In the genomic region with DNA sequence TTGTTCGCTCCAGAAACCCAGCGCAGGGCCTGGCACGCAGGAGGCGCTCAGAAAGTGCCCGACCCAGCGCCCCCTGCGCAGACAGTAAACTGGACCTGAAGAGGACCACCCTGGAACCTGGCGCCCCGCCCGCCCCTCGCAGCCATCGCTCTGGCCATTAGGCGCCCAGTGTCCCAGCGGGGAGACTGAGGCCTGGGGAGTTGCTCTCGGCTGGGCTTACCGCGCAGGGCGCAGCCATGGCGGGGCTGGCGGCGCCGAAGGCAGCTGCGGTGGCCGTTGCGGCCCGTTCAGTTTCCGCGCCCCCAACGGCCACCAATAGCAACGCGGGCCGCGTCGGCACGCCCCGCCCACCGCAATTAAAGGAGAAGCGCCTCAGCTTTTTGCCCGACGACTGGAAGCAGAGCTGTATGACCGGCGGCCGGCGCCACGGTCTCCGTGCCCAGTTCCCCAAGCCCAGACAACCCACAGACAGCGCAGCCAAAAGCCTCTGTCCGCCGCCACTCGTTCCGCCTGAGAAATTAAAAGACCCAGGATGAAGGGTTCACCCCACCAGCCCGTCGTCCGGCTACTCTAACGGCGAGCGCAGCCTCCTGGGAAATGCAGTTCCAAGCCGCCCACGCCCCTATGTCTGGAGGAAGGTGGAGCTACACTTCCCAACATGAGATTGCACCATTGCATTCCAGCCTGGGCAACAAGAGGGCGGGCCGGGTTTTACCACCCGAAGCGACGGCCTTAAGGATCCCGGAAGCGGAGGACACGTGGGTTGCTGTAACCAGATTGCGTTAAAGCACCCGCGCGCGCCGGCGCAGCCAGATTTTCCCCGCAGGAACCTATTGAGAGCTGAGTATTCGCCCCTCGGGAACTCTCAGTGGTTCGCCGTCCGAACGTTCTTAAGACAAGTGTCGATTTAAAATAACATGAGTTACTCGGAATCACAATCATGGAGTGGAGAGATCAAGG, we compare ENCODE assay signal across 8 cellular contexts. TPM values are rescaled to one million over a fixed set of nuclear protein-coding genes. Genes with fewer than 3 reads are reported as not detected.
DNase-seq lines count a peak whose midpoint lies in the region; ATAC-seq, FAIRE-seq and TF ChIP-seq lines count a peak whose summit lies in the region.

A gene (minus strand): TSS at position 289 of the 960 bp plus-strand sequence. CDS start 51 bp downstream, at position 238.

- peaks cover 4% of the 10 kb centered on the region for H3K36me3 Mint-ChIP-seq in activated T-helper 2 cell treated with anti-CD3 and anti-CD28 coated beads, Interferon-gamma antibody, Interleukin-2, Interleukin-4, amounts not matched to agents 10 μg/mL and 5 μg/mL and 100 μg/mL, durations not matched to agents 14 hours and 24 hours and 36 hours (ENCODE audit: low read depth)
- H3K36me3 Mint-ChIP-seq in naive thymus-derived CD8-positive, alpha-beta T cell: no peaks in the 10 kb centered on the region
- peaks cover 0 to under 1% of the 10 kb centered on the region in 2 donors for H3K36me3 Mint-ChIP-seq in stimulated activated naive B cell treated with anti-CD40 and anti-IgM and Interleukin-4, amounts not matched to agents 10 μg/mL and 1 μg/mL and 100 μg/mL, for 72 hours

- no peaks in the 10 kb centered on the region for H3K27me3 ChIP-seq in fibroblast of lung (ENCODE audit: control insufficient read depth, insufficient read depth, low read length)

- H4K20me1 ChIP-seq in fibroblast of lung (ENCODE audit: control insufficient read depth, extremely low read depth, insufficient read depth, low read length): no peaks in the 10 kb centered on the region

- peak within 1 kb of the TSS; percentile 92 for H3K27ac Mint-ChIP-seq in activated T-helper 2 cell treated with anti-CD3 and anti-CD28 coated beads, Interferon-gamma antibody, Interleukin-2, Interleukin-4, amounts not matched to agents 10 μg/mL and 5 μg/mL and 100 μg/mL, durations not matched to agents 14 hours and 24 hours and 36 hours
- H3K27ac Mint-ChIP-seq in naive thymus-derived CD8-positive, alpha-beta T cell: peak within 1 kb of the TSS; percentile 91 to 99 (median 96)
- H3K27ac Mint-ChIP-seq in stimulated activated naive B cell treated with anti-CD40 and anti-IgM and Interleukin-4, amounts not matched to agents 10 μg/mL and 1 μg/mL and 100 μg/mL, for 72 hours: peak within 1 kb of the TSS; percentile 98

- H3K4me2 ChIP-seq in fibroblast of lung (ENCODE audit: extremely low read depth, insufficient read depth, low read length): peak within 1 kb of the TSS; percentile 94

- peak within 1 kb of the TSS; percentile 93 for H3K27ac ChIP-seq in fibroblast of lung (ENCODE audit: insufficient read depth, low read length)

- DNase-seq in EL (peak; percentile 99), H54 (ENCODE audit: insufficient read length, low spot score) (peak; percentile 93), LoVo (ENCODE audit: low spot score) (peak; percentile 94), fibroblast of lung (ENCODE audit: low read depth in 2 of 2) (peak; percentile 97 to 99)
- DNase-seq in activated T-helper 2 cell treated with anti-CD3 and anti-CD28 coated beads, Interferon-gamma antibody, Interleukin-2, Interleukin-4, amounts not matched to agents 10 μg/mL and 5 μg/mL and 100 μg/mL, durations not matched to agents 14 hours and 24 hours and 36 hours (ENCODE audit: low spot score): peak; percentile 88
- DNase-seq in naive thymus-derived CD8-positive, alpha-beta T cell: peak; percentile 70 to 87 (median 80)
- peak; percentile 85 for DNase-seq in stimulated activated naive B cell treated with anti-CD40 and anti-IgM and Interleukin-4, amounts not matched to agents 10 μg/mL and 1 μg/mL and 100 μg/mL, for 72 hours

- H2AFZ ChIP-seq in fibroblast of lung (ENCODE audit: low read length): peak within 1 kb of the TSS; percentile 93

- H3K4me3 ChIP-seq in fibroblast of lung (replicated peaks in 1 of 4; ENCODE audit: control extremely low read depth in 1 of 4, insufficient read depth in 1 of 4, low read depth in 3 of 4, low read length in 4 of 4): peak within 1 kb of the TSS; percentile 79 to 94 (median 84)

- H3K9me3 Mint-ChIP-seq in activated T-helper 2 cell treated with anti-CD3 and anti-CD28 coated beads, Interferon-gamma antibody, Interleukin-2, Interleukin-4, amounts not matched to agents 10 μg/mL and 5 μg/mL and 100 μg/mL, durations not matched to agents 14 hours and 24 hours and 36 hours: no peaks in the 10 kb centered on the region
- no peaks in the 10 kb centered on the region for H3K9me3 Mint-ChIP-seq in naive thymus-derived CD8-positive, alpha-beta T cell
- no peaks in the 10 kb centered on the region for H3K9me3 Mint-ChIP-seq in stimulated activated naive B cell treated with anti-CD40 and anti-IgM and Interleukin-4, amounts not matched to agents 10 μg/mL and 1 μg/mL and 100 μg/mL, for 72 hours

- TF ChIP-seq POLR2A in H54 (IDR thresholded peaks at IDR 0.05; ENCODE audit: low read depth, low read length) (peak; percentile 65; the same call in 1 of the 2 replicates), Raji (IDR thresholded peaks at IDR 0.05; ENCODE audit: insufficient read depth, low read depth, low read length) (peak; percentile 69)

- intact Hi-C loops in activated T-helper 2 cell treated with anti-CD3 and anti-CD28 coated beads, Interferon-gamma antibody, Interleukin-2, Interleukin-4, amounts not matched to agents 10 μg/mL and 5 μg/mL and 100 μg/mL, durations not matched to agents 14 hours and 24 hours and 36 hours (cut with micrococcal nuclease): loop anchor here (1.0 to 5.0 kb wide), 3 partner anchors 44 to 212 kb away; a partner anchor contains a TSS

- POLR2A ChIA-PET in naive thymus-derived CD8-positive, alpha-beta T cell (lab: Charles Lee): interaction anchor here (0.6 to 2.3 kb wide), 12 partner anchors 13 to 491 kb away, joined by 3 to 27 read pairs (median 3); a partner anchor contains a TSS

- H3K27me3 Mint-ChIP-seq in activated T-helper 2 cell treated with anti-CD3 and anti-CD28 coated beads, Interferon-gamma antibody, Interleukin-2, Interleukin-4, amounts not matched to agents 10 μg/mL and 5 μg/mL and 100 μg/mL, durations not matched to agents 14 hours and 24 hours and 36 hours (ENCODE audit: low read depth): peaks cover under 1% of the 10 kb centered on the region
- H3K27me3 Mint-ChIP-seq in naive thymus-derived CD8-positive, alpha-beta T cell: no peaks in the 10 kb centered on the region
- no peaks in the 10 kb centered on the region for H3K27me3 Mint-ChIP-seq in stimulated activated naive B cell treated with anti-CD40 and anti-IgM and Interleukin-4, amounts not matched to agents 10 μg/mL and 1 μg/mL and 100 μg/mL, for 72 hours

- H3K4me1 Mint-ChIP-seq in activated T-helper 2 cell treated with anti-CD3 and anti-CD28 coated beads, Interferon-gamma antibody, Interleukin-2, Interleukin-4, amounts not matched to agents 10 μg/mL and 5 μg/mL and 100 μg/mL, durations not matched to agents 14 hours and 24 hours and 36 hours (ENCODE audit: low read depth): peaks cover 16% of the 10 kb centered on the region
- peaks cover 2 to 13% (median 8%) of the 10 kb centered on the region in 4 donors for H3K4me1 Mint-ChIP-seq in naive thymus-derived CD8-positive, alpha-beta T cell
- peaks cover 7 to 28% of the 10 kb centered on the region in 2 donors for H3K4me1 Mint-ChIP-seq in stimulated activated naive B cell treated with anti-CD40 and anti-IgM and Interleukin-4, amounts not matched to agents 10 μg/mL and 1 μg/mL and 100 μg/mL, for 72 hours

- H3K79me2 ChIP-seq in fibroblast of lung (ENCODE audit: control insufficient read depth, insufficient read depth, low read length): peaks cover 12% of the 10 kb centered on the region

- TF ChIP-seq CTCF in fibroblast of lung (conservative IDR thresholded peaks at IDR 0.05 in 1 of 2, IDR thresholded peaks at IDR 0.05 in 1 of 2; ENCODE audit: low read depth in 1 of 2, low read length in 2 of 2): no peak

- peaks cover 5% of the 10 kb centered on the region for H3K36me3 ChIP-seq in fibroblast of lung (ENCODE audit: control insufficient read depth, insufficient read depth, low read length)

- peak; percentile 87 to 90 for ATAC-seq in naive thymus-derived CD8-positive, alpha-beta T cell
- ATAC-seq in stimulated activated naive B cell treated with anti-CD40 and anti-IgM and Interleukin-4, amounts not matched to agents 10 μg/mL and 1 μg/mL and 100 μg/mL, for 72 hours (replicated peaks): peak; percentile 85 to 91

- H3K4me3 Mint-ChIP-seq in activated T-helper 2 cell treated with anti-CD3 and anti-CD28 coated beads, Interferon-gamma antibody, Interleukin-2, Interleukin-4, amounts not matched to agents 10 μg/mL and 5 μg/mL and 100 μg/mL, durations not matched to agents 14 hours and 24 hours and 36 hours (ENCODE audit: low read depth): peak within 1 kb of the TSS; percentile 90
- peak within 1 kb of the TSS; percentile 86 to 98 (median 96) for H3K4me3 Mint-ChIP-seq in naive thymus-derived CD8-positive, alpha-beta T cell
- H3K4me3 Mint-ChIP-seq in stimulated activated naive B cell treated with anti-CD40 and anti-IgM and Interleukin-4, amounts not matched to agents 10 μg/mL and 1 μg/mL and 100 μg/mL, for 72 hours: peak within 1 kb of the TSS; percentile 94 to 95

- peaks cover 9% of the 10 kb centered on the region for H3K4me1 ChIP-seq in fibroblast of lung (ENCODE audit: control insufficient read depth, extremely low read depth, insufficient read depth, low read length)

- peak within 1 kb of the TSS; percentile 73 for H3K9ac ChIP-seq in fibroblast of lung (ENCODE audit: insufficient read depth, low read length)

- H3K9me3 ChIP-seq in fibroblast of lung (ENCODE audit: control insufficient read depth, insufficient read depth, low read depth, low read length): no peaks in the 10 kb centered on the region

- peak; percentile 93 for FAIRE-seq in H54 (lab: Jason Lieb, UNC)

RNA-seq across cellular contexts. Expression of the gene that starts here (rescaled TPM):
- total RNA-seq in activated T-helper 2 cell treated with anti-CD3 and anti-CD28 coated beads, Interferon-gamma antibody, Interleukin-2, Interleukin-4, amounts not matched to agents 10 μg/mL and 5 μg/mL and 100 μg/mL, durations not matched to agents 14 hours and 24 hours and 36 hours: 20.4 and 22.2 TPM in 2 replicates
- 3.1 and 17.7 TPM in 2 replicates for total RNA-seq in fibroblast of lung
- 3.8 and 13.1 TPM in 2 replicates for polyA plus RNA-seq in fibroblast of lung
- 5.1 and 18.7 TPM in 2 replicates for polyA plus RNA-seq in fibroblast of lung (2012)
- polyA minus RNA-seq in fibroblast of lung (ENCODE audit: low replicate concordance): 19.8 and 50.4 TPM in 2 replicates
- 1 to 10 TPM; 1.2 to 1.9 TPM for total RNA-seq in naive thymus-derived CD8-positive, alpha-beta T cell
- polyA plus RNA-seq in naive thymus-derived CD8-positive, alpha-beta T cell: 1 to 10 TPM in 1 of 3 donors, under 1 TPM in 2; 0.28 to 1.1 (median 0.66) TPM

Comparison
In these comparisons a context has a peak if more than half of its experiments do, and no peak if none do; other contexts are left out.
1. Peak in every context shown above with its lines: DNase-seq, ATAC-seq, H3K4me3 ChIP-seq and H3K27ac ChIP-seq.